10 cellular contexts compared by ENCODE assay signal in genomic region chr14:105700622-105701288, GRCh38.
DNase-seq lines count a peak whose midpoint lies in the region; ATAC-seq and TF ChIP-seq lines count a peak whose summit lies in the region.
"Had no signal": no experiment of that assay in that cellular context is flagged by ENCODE, and none has a peak within 500 bp of the region (broad histone marks: within the 10 kb centered on the region; RNA-seq: fewer than 3 reads in every experiment).

No MANE protein-coding gene starts in this region.

- DNase-seq in GM12865 (ENCODE audit: low read depth) (peak; percentile 95), retina (no peak), brain microvascular endothelial cell (no peak)
- DNase-seq in activated T-helper 1 cell treated with anti-CD3 and anti-CD28 coated beads, Interleukin-12 subunit alpha, Interleukin-12 subunit beta, Interleukin-2, Interleukin-4 antibody, amounts not matched to agents 30 ng/mL and 10 ng/mL and 1 ng/mL, durations not matched to agents 14 hours and 24 hours and 36 hours (ENCODE audit: low spot score) = no peak
- no peak for DNase-seq in effector memory CD4-positive, alpha-beta T cell
- DNase-seq: DMS53, NCI-H2081 treated with DMSO at 0.1 percent for 48 hours had no signal

- TF ChIP-seq CTCF in GM12865 (IDR thresholded peaks at IDR 0.05; ENCODE audit: insufficient read depth, low read depth, low read length, missing control alignments) (no peak), brain microvascular endothelial cell (IDR thresholded peaks at IDR 0.05; ENCODE audit: low read depth, low read length, missing control alignments) (no peak)

- intact Hi-C loops in activated T-helper 1 cell treated with anti-CD3 and anti-CD28 coated beads, Interleukin-12 subunit alpha, Interleukin-12 subunit beta, Interleukin-2, Interleukin-4 antibody, amounts not matched to agents 30 ng/mL and 10 ng/mL and 1 ng/mL, durations not matched to agents 14 hours and 24 hours and 36 hours (cut with micrococcal nuclease) = no loop called here

- no peaks in the 10 kb centered on the region for H3K9me3 ChIP-seq in effector memory CD4-positive, alpha-beta T cell (ENCODE audit: control insufficient read depth, low read length)

- no peaks in the 10 kb centered on the region for H3K4me1 ChIP-seq in effector memory CD4-positive, alpha-beta T cell (ENCODE audit: control insufficient read depth, insufficient read depth, low read length, poor library complexity, severe bottlenecking)

- peak overlapping the region; percentile 51 for H3K4me3 ChIP-seq in GM12865 (ENCODE audit: low read depth, low read length)
- H3K4me3 ChIP-seq in effector memory CD4-positive, alpha-beta T cell (ENCODE audit: insufficient read depth, low read depth, low read length, poor library complexity, severe bottlenecking) = no peak overlapping the region
- no peak overlapping the region for H3K4me3 ChIP-seq in brain microvascular endothelial cell (ENCODE audit: low read depth, low read length)

- no peak overlapping the region for H3K27ac ChIP-seq in effector memory CD4-positive, alpha-beta T cell (ENCODE audit: insufficient read depth, low read length, poor library complexity, severe bottlenecking)
- H3K27ac ChIP-seq in brain microvascular endothelial cell = no peak overlapping the region

- H3K9me3 Mint-ChIP-seq in activated T-helper 1 cell treated with anti-CD3 and anti-CD28 coated beads, Interleukin-12 subunit alpha, Interleukin-12 subunit beta, Interleukin-2, Interleukin-4 antibody, amounts not matched to agents 30 ng/mL and 10 ng/mL and 1 ng/mL, durations not matched to agents 14 hours and 24 hours and 36 hours = no peaks in the 10 kb centered on the region

- no peak overlapping the region for H3K4me3 Mint-ChIP-seq in activated T-helper 1 cell treated with anti-CD3 and anti-CD28 coated beads, Interleukin-12 subunit alpha, Interleukin-12 subunit beta, Interleukin-2, Interleukin-4 antibody, amounts not matched to agents 30 ng/mL and 10 ng/mL and 1 ng/mL, durations not matched to agents 14 hours and 24 hours and 36 hours

- H3K4me1 Mint-ChIP-seq in activated T-helper 1 cell treated with anti-CD3 and anti-CD28 coated beads, Interleukin-12 subunit alpha, Interleukin-12 subunit beta, Interleukin-2, Interleukin-4 antibody, amounts not matched to agents 30 ng/mL and 10 ng/mL and 1 ng/mL, durations not matched to agents 14 hours and 24 hours and 36 hours (ENCODE audit: low read depth) = peaks cover 7% of the 10 kb centered on the region

- no peaks in the 10 kb centered on the region for H3K27me3 Mint-ChIP-seq in activated T-helper 1 cell treated with anti-CD3 and anti-CD28 coated beads, Interleukin-12 subunit alpha, Interleukin-12 subunit beta, Interleukin-2, Interleukin-4 antibody, amounts not matched to agents 30 ng/mL and 10 ng/mL and 1 ng/mL, durations not matched to agents 14 hours and 24 hours and 36 hours (ENCODE audit: insufficient read depth)

- no peaks in the 10 kb centered on the region for H3K36me3 Mint-ChIP-seq in activated T-helper 1 cell treated with anti-CD3 and anti-CD28 coated beads, Interleukin-12 subunit alpha, Interleukin-12 subunit beta, Interleukin-2, Interleukin-4 antibody, amounts not matched to agents 30 ng/mL and 10 ng/mL and 1 ng/mL, durations not matched to agents 14 hours and 24 hours and 36 hours (ENCODE audit: low read depth)

- H3K36me3 ChIP-seq in effector memory CD4-positive, alpha-beta T cell (ENCODE audit: control insufficient read depth, insufficient read depth, low read length) = no peaks in the 10 kb centered on the region
- H3K36me3 ChIP-seq in brain microvascular endothelial cell (replicated peaks) = no peaks in the 10 kb centered on the region

- no peaks in the 10 kb centered on the region for H3K27me3 ChIP-seq in effector memory CD4-positive, alpha-beta T cell (replicated peaks; ENCODE audit: control insufficient read depth, insufficient read depth, low read length, poor library complexity, severe bottlenecking)
- no peaks in the 10 kb centered on the region for H3K27me3 ChIP-seq in brain microvascular endothelial cell (replicated peaks)

- H3K27ac Mint-ChIP-seq in activated T-helper 1 cell treated with anti-CD3 and anti-CD28 coated beads, Interleukin-12 subunit alpha, Interleukin-12 subunit beta, Interleukin-2, Interleukin-4 antibody, amounts not matched to agents 30 ng/mL and 10 ng/mL and 1 ng/mL, durations not matched to agents 14 hours and 24 hours and 36 hours = peak overlapping the region; percentile 18

- ATAC-seq in GM19351 (IDR thresholded peaks at IDR 0.05; ENCODE audit: unreplicated experiment) (peak; percentile 50), HG03103 (IDR thresholded peaks at IDR 0.05; ENCODE audit: low read depth, unreplicated experiment) (peak; percentile 44), GM18909 (IDR thresholded peaks at IDR 0.05; ENCODE audit: poor library complexity, unreplicated experiment) (no peak)

- in situ Hi-C loops in brain microvascular endothelial cell (cut with HindIII; ENCODE audit: low pct_ligation_motif_present, low sequenced_read_pairs) = no loop called here
